Comparison of ENCODE assay signal across 9 cellular contexts in the genomic region with DNA sequence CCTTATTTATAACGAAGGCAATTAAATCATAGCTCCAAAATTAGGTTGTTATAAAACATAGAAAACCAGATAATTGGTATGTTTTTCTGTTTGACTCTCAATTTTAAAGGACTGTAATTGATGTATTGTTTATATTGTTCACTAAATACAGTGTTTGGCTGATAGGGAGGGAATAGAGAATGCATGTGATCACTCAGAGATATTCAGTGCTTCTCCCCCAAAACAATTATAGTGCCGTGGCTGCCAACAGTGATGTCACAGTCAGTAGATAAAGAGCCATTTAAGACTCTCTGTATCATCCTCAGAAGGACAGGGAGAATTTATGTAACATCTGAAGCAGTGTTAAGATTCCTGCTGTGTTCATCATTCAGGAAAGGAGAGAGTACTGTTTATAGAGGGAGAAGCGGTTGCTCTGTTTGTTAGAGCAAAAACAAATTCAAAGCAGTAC.
DNase-seq lines count a peak whose midpoint lies in the region; TF ChIP-seq lines count a peak whose summit lies in the region.
"Had no signal": no experiment of that assay in that cellular context is flagged by ENCODE, and none has a peak within 500 bp of the region (broad histone marks: within the 10 kb centered on the region; RNA-seq: fewer than 3 reads in every experiment).

No MANE protein-coding gene starts in this region.

- no peaks in the 10 kb centered on the region for H3K36me3 ChIP-seq in effector memory CD4-positive, alpha-beta T cell (ENCODE audit: control insufficient read depth, insufficient read depth, low read length)
- H3K36me3 ChIP-seq in OCI-LY7 (ENCODE audit: insufficient read depth, low read length), result no peaks in the 10 kb centered on the region

- no peaks in the 10 kb centered on the region for H3K4me1 ChIP-seq in effector memory CD4-positive, alpha-beta T cell (ENCODE audit: control insufficient read depth, insufficient read depth, low read length, poor library complexity, severe bottlenecking)
- no peaks in the 10 kb centered on the region for H3K4me1 ChIP-seq in OCI-LY7 (ENCODE audit: insufficient read depth, low read length, poor library complexity, severe bottlenecking)

- no peak overlapping the region for H2AFZ ChIP-seq in OCI-LY7 (ENCODE audit: low read length)

- H3K9me3 Mint-ChIP-seq in activated naive CD4-positive, alpha-beta T cell treated with anti-CD3 and anti-CD28 coated beads, Interleukin-2, amount 10 ng/mL, durations not matched to agents 7 days and 5 days, result no peaks in the 10 kb centered on the region

- no peak for TF ChIP-seq CTCF in OCI-LY7 (conservative IDR thresholded peaks at IDR 0.05; ENCODE audit: low read length)

- H3K27ac Mint-ChIP-seq in activated naive CD4-positive, alpha-beta T cell treated with anti-CD3 and anti-CD28 coated beads, Interleukin-2, amount 10 ng/mL, durations not matched to agents 7 days and 5 days, result no peak overlapping the region

- no peaks in the 10 kb centered on the region for H3K27me3 ChIP-seq in effector memory CD4-positive, alpha-beta T cell (replicated peaks; ENCODE audit: control insufficient read depth, insufficient read depth, low read length, poor library complexity, severe bottlenecking)

- intact Hi-C loops in OCI-LY7 (cut with micrococcal nuclease; ENCODE audit: unreplicated experiment), result no loop called here

- H3K27ac ChIP-seq in effector memory CD4-positive, alpha-beta T cell (ENCODE audit: insufficient read depth, low read length, poor library complexity, severe bottlenecking), result no peak overlapping the region
- no peak overlapping the region for H3K27ac ChIP-seq in OCI-LY7 (ENCODE audit: low read depth, low read length, poor library complexity, severe bottlenecking)

- peaks cover 27% of the 10 kb centered on the region for H3K4me1 Mint-ChIP-seq in activated naive CD4-positive, alpha-beta T cell treated with anti-CD3 and anti-CD28 coated beads, Interleukin-2, amount 10 ng/mL, durations not matched to agents 7 days and 5 days

- POLR2A ChIA-PET in OCI-LY7 (lab: Charles Lee), result interaction anchor here (0.6 kb wide), 1 partner anchor 390 kb away, joined by 3 read pairs; no protein-coding TSS in a partner anchor

- DNase-seq in Daoy (ENCODE audit: low read depth), result peak; percentile 8
- peak; percentile 76 to 84 for DNase-seq in NCI-H1930 (lab: John Stamatoyannopoulos, UW)
- DNase-seq in cerebellum (ENCODE audit: low spot score), result peak; percentile 30
- DNase-seq in nucleus accumbens (lab: John Stamatoyannopoulos, UW), result peak in 40 of 56 donors; percentile 1 to 81 (median 38)
- DNase-seq in SHP77 (lab: John Stamatoyannopoulos, UW), result no peak
- no peak for DNase-seq in effector memory CD4-positive, alpha-beta T cell
- no peak for DNase-seq in OCI-LY7 (ENCODE audit: low spot score)
- DNase-seq in activated naive CD4-positive, alpha-beta T cell treated with anti-CD3 and anti-CD28 coated beads, Interleukin-2, amount 10 ng/mL, durations not matched to agents 7 days and 5 days, result no peak
- DNase-seq: NCI-H1436 had no signal

- no peaks in the 10 kb centered on the region for H4K20me1 ChIP-seq in OCI-LY7 (ENCODE audit: insufficient read depth, low read length)

- H3K4me2 ChIP-seq in OCI-LY7 (ENCODE audit: low read length), result no peak overlapping the region

- H3K4me3 ChIP-seq in effector memory CD4-positive, alpha-beta T cell (ENCODE audit: insufficient read depth, low read depth, low read length, poor library complexity, severe bottlenecking), result no peak overlapping the region
- H3K4me3 ChIP-seq in OCI-LY7 (ENCODE audit: low read depth, low read length, poor library complexity, severe bottlenecking), result no peak overlapping the region

- BruUV-seq in OCI-LY7 (replicated peaks; lab: Mats Ljungman, UMichigan), result no TSS peak

- no peaks in the 10 kb centered on the region for H3K9me3 ChIP-seq in effector memory CD4-positive, alpha-beta T cell (ENCODE audit: control insufficient read depth, low read length)
- no peaks in the 10 kb centered on the region for H3K9me3 ChIP-seq in OCI-LY7 (ENCODE audit: low read length)

- H3K36me3 Mint-ChIP-seq in activated naive CD4-positive, alpha-beta T cell treated with anti-CD3 and anti-CD28 coated beads, Interleukin-2, amount 10 ng/mL, durations not matched to agents 7 days and 5 days, result no peaks in the 10 kb centered on the region

- CTCF ChIA-PET in OCI-LY7 (lab: Charles Lee; ENCODE audit: unreplicated experiment), result no interaction called here
- CTCF ChIA-PET in activated naive CD4-positive, alpha-beta T cell treated with anti-CD3 and anti-CD28 coated beads, Interleukin-2, amount 10 ng/mL, durations not matched to agents 7 days and 5 days (lab: Charles Lee), result interaction anchor here (1.0 kb wide), 2 partner anchors 18 to 359 kb away, joined by 3 read pairs; no protein-coding TSS in a partner anchor

- H3K9me2 ChIP-seq in OCI-LY7 (ENCODE audit: insufficient read depth, low read length), result no peaks in the 10 kb centered on the region

- H3K27me3 Mint-ChIP-seq in activated naive CD4-positive, alpha-beta T cell treated with anti-CD3 and anti-CD28 coated beads, Interleukin-2, amount 10 ng/mL, durations not matched to agents 7 days and 5 days, result no peaks in the 10 kb centered on the region

- no peak overlapping the region for H3K4me3 Mint-ChIP-seq in activated naive CD4-positive, alpha-beta T cell treated with anti-CD3 and anti-CD28 coated beads, Interleukin-2, amount 10 ng/mL, durations not matched to agents 7 days and 5 days

- no peaks in the 10 kb centered on the region for H3K79me2 ChIP-seq in OCI-LY7 (ENCODE audit: insufficient read depth, low read depth, low read length)

Comparison
In these comparisons a context has a peak if more than half of its experiments do, and no peak if none do; other contexts are left out.
1. DNase-seq: peak in Daoy (single experiment), NCI-H1930 (2 of 2), cerebellum (single experiment) and nucleus accumbens (40 of 56); none in SHP77 (0 of 2), effector memory CD4-positive, alpha-beta T cell (0 of 3), OCI-LY7 (single experiment) and activated naive CD4-positive, alpha-beta T cell treated with anti-CD3 and anti-CD28 coated beads, Interleukin-2, amount 10 ng/mL, durations not matched to agents 7 days and 5 days (single experiment).